ENCODE assay signal across 18 cellular contexts in the genomic region with DNA sequence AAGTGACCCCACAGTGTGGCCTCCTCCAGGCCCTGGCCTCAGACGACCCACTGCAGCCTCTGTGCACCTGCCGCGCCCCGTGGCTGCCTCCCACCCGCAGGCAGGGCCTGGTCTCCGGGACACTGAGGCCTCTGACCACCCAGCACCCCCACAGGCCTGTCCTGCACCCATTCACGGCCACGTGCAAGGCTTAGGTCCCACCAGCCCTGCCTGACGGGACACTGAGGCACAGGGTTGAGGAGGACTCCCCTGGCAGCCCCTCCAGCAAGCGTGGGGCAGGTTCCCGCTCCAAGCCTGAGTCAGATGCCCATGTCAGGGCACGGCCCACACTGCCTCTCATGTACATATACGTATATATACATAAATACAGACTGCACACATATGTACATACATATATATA.
"Had no signal": no experiment of that assay in that cellular context is flagged by ENCODE, and none has a peak within 500 bp of the region (broad histone marks: within the 10 kb centered on the region; RNA-seq: fewer than 3 reads in every experiment).

No MANE protein-coding gene starts in this region.

- H3K9me3 Mint-ChIP-seq: activated B cell treated with CpG ODN at 0.5 μM for 24 hours, nephron progenitor cell had no signal

- H3K27me3 Mint-ChIP-seq: activated B cell treated with CpG ODN at 0.5 μM for 24 hours, T-helper 17 cell had no signal

- H3K4me1 ChIP-seq: right lobe of liver had no signal

- H3K9me3 ChIP-seq: left ventricle myocardium inferior, right lobe of liver, stomach, testis had no signal

- DNase-seq: activated B cell treated with CpG ODN at 0.5 μM for 24 hours; activated CD4-positive, alpha-beta T cell treated with anti-CD3 and anti-CD28 coated beads for 48 hours; activated CD8-positive, alpha-beta memory T cell treated with anti-CD3 and anti-CD28 coated beads, Interleukin-2, amount 50 U/mL, for 4 hours; activated CD8-positive, alpha-beta T cell treated with anti-CD3 and anti-CD28 coated beads, Interleukin-2, amount 10 ng/mL, durations not matched to agents 7 days and 5 days; activated naive CD4-positive, alpha-beta T cell treated with Interleukin-2 at 50 U/mL for 16 hours; erythroblast; left ventricle myocardium inferior; mesendoderm; nephron progenitor cell; stomach; T-helper 17 cell; testis had no signal

- H3K27ac ChIP-seq: right lobe of liver, stomach had no signal

- H3K27me3 ChIP-seq: dorsolateral prefrontal cortex, right lobe of liver, stomach, testis had no signal

- H3K4me2 ChIP-seq: smooth muscle cell had no signal

- H3K27ac Mint-ChIP-seq: activated B cell treated with CpG ODN at 0.5 μM for 24 hours; activated CD8-positive, alpha-beta T cell treated with anti-CD3 and anti-CD28 coated beads, Interleukin-2, amount 10 ng/mL, durations not matched to agents 7 days and 5 days; T-helper 17 cell had no signal

- H3K4me3 Mint-ChIP-seq: activated B cell treated with CpG ODN at 0.5 μM for 24 hours; activated CD8-positive, alpha-beta T cell treated with anti-CD3 and anti-CD28 coated beads, Interleukin-2, amount 10 ng/mL, durations not matched to agents 7 days and 5 days; nephron progenitor cell; T-helper 17 cell had no signal

- H3K4me1 Mint-ChIP-seq: activated B cell treated with CpG ODN at 0.5 μM for 24 hours, T-helper 17 cell had no signal

- H3K4me3 ChIP-seq: dorsolateral prefrontal cortex, left ventricle myocardium inferior, right lobe of liver, smooth muscle cell, stomach, testis had no signal

- FAIRE-seq: astrocyte, bronchial epithelial cell, keratinocyte had no signal

- ATAC-seq: activated CD8-positive, alpha-beta T cell treated with anti-CD3 and anti-CD28 coated beads, Interleukin-2, amount 10 ng/mL, durations not matched to agents 7 days and 5 days; T-helper 17 cell had no signal
